Comparison of ENCODE assay signal across 21 cellular contexts in the genomic region with DNA sequence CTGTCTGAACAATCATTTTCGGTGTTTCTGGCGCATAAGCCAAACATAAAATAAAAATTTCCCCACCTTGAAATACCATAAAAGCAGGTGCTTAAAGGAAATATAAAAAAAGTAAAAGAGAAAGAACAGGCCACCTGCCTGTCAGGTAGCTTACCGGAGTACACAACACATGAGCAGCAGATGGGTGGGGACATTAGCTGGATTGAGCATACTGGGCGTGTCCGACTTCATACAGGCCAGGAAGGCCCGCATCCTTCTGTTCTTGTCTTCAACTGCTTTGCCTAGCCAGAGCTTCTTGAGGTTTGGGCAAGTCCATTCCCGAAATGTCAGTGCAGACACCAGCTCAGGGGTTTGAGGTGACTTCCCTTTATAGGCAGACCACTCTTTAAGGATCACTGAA.
DNase-seq lines count a peak whose midpoint lies in the region; ATAC-seq and TF ChIP-seq lines count a peak whose summit lies in the region.
"Had no signal": no experiment of that assay in that cellular context is flagged by ENCODE, and none has a peak within 500 bp of the region (broad histone marks: within the 10 kb centered on the region; RNA-seq: fewer than 3 reads in every experiment).

No MANE protein-coding gene starts in this region.

- no peak for ATAC-seq in natural killer cell treated with Interleukin-12 subunit alpha and Interleukin-12 subunit beta and Interleukin-15 and Interleukin-18, amount 100 ng/mL, for 72 hours
- ATAC-seq: CD8-positive, alpha-beta T cell; HepG2 had no signal

- no peaks in the 10 kb centered on the region for H3K27me3 Mint-ChIP-seq in activated CD4-positive, alpha-beta T cell treated with anti-CD3 and anti-CD28 coated beads, Interleukin-2, amount 10 ng/mL, durations not matched to agents 24 days and 14 days
- H3K27me3 Mint-ChIP-seq in nephron progenitor cell (ENCODE audit: low read depth, poor library complexity), result no peaks in the 10 kb centered on the region
- H3K27me3 Mint-ChIP-seq in natural killer cell treated with Interleukin-12 subunit alpha and Interleukin-12 subunit beta and Interleukin-15 and Interleukin-18, amount 100 ng/mL, for 72 hours, result no peaks in the 10 kb centered on the region
- H3K27me3 Mint-ChIP-seq: B cell had no signal

- TF ChIP-seq CTCF in nephron progenitor cell (IDR thresholded peaks at IDR 0.05), result no peak

- H3K4me3 Mint-ChIP-seq in activated CD4-positive, alpha-beta T cell treated with anti-CD3 and anti-CD28 coated beads, Interleukin-2, amount 10 ng/mL, durations not matched to agents 24 days and 14 days, result no peak overlapping the region
- H3K4me3 Mint-ChIP-seq in nephron progenitor cell, result no peak overlapping the region
- H3K4me3 Mint-ChIP-seq in natural killer cell treated with Interleukin-12 subunit alpha and Interleukin-12 subunit beta and Interleukin-15 and Interleukin-18, amount 100 ng/mL, for 72 hours, result no peak overlapping the region
- H3K4me3 Mint-ChIP-seq: B cell; CD8-positive, alpha-beta T cell had no signal

- H3K9me3 Mint-ChIP-seq in activated CD4-positive, alpha-beta T cell treated with anti-CD3 and anti-CD28 coated beads, Interleukin-2, amount 10 ng/mL, durations not matched to agents 24 days and 14 days, result no peaks in the 10 kb centered on the region
- H3K9me3 Mint-ChIP-seq in nephron progenitor cell, result peaks cover 33% of the 10 kb centered on the region
- no peaks in the 10 kb centered on the region for H3K9me3 Mint-ChIP-seq in natural killer cell treated with Interleukin-12 subunit alpha and Interleukin-12 subunit beta and Interleukin-15 and Interleukin-18, amount 100 ng/mL, for 72 hours
- H3K9me3 Mint-ChIP-seq: CD8-positive, alpha-beta T cell had no signal

- DNase-seq in DMS53 (lab: John Stamatoyannopoulos, UW), result peak; percentile 15
- no peak for DNase-seq in DMS53 treated with DMSO at 0.1 percent for 48 hours (lab: John Stamatoyannopoulos, UW; ENCODE audit: unreplicated experiment)
- peak; percentile 5 for DNase-seq in activated CD4-positive, alpha-beta T cell treated with anti-CD3 and anti-CD28 coated beads, Interleukin-2, amount 10 ng/mL, durations not matched to agents 24 days and 14 days
- DNase-seq in activated CD4-positive, alpha-beta T cell treated with anti-CD3 and anti-CD28 coated beads for 48 hours, result no peak
- no peak for DNase-seq in nephron progenitor cell
- no peak for DNase-seq in dermis blood vessel endothelial cell
- DNase-seq in natural killer cell treated with Interleukin-12 subunit alpha and Interleukin-12 subunit beta and Interleukin-15 and Interleukin-18, amount 100 ng/mL, for 72 hours (ENCODE audit: low spot score), result no peak
- DNase-seq: Caco-2; CD8-positive, alpha-beta T cell; DMS79 treated with DMSO at 0.1 percent for 48 hours; Karpas-422; NCI-H1092 treated with DMSO at 0.1 percent for 48 hours; NCI-H1436; NCI-H187; NCI-H2081 treated with DMSO at 0.1 percent for 48 hours; NCI-H446 treated with DMSO at 0.1 percent for 48 hours; OCI-M1; Peyer's patch; SIG-M5 had no signal

- H3K27ac Mint-ChIP-seq in activated CD4-positive, alpha-beta T cell treated with anti-CD3 and anti-CD28 coated beads, Interleukin-2, amount 10 ng/mL, durations not matched to agents 24 days and 14 days, result no peak overlapping the region
- peak overlapping the region; percentile 81 for H3K27ac Mint-ChIP-seq in nephron progenitor cell
- no peak overlapping the region for H3K27ac Mint-ChIP-seq in natural killer cell treated with Interleukin-12 subunit alpha and Interleukin-12 subunit beta and Interleukin-15 and Interleukin-18, amount 100 ng/mL, for 72 hours
- H3K27ac Mint-ChIP-seq: B cell; CD8-positive, alpha-beta T cell had no signal

- intact Hi-C loops in activated CD4-positive, alpha-beta T cell treated with anti-CD3 and anti-CD28 coated beads, Interleukin-2, amount 10 ng/mL, durations not matched to agents 24 days and 14 days (cut with micrococcal nuclease), result no loop called here

- peaks cover 1% of the 10 kb centered on the region for H3K36me3 Mint-ChIP-seq in activated CD4-positive, alpha-beta T cell treated with anti-CD3 and anti-CD28 coated beads, Interleukin-2, amount 10 ng/mL, durations not matched to agents 24 days and 14 days (ENCODE audit: low read depth)
- peaks cover 31% of the 10 kb centered on the region for H3K36me3 Mint-ChIP-seq in nephron progenitor cell (ENCODE audit: low read depth)
- H3K36me3 Mint-ChIP-seq in natural killer cell treated with Interleukin-12 subunit alpha and Interleukin-12 subunit beta and Interleukin-15 and Interleukin-18, amount 100 ng/mL, for 72 hours, result no peaks in the 10 kb centered on the region

- H3K4me1 Mint-ChIP-seq in activated CD4-positive, alpha-beta T cell treated with anti-CD3 and anti-CD28 coated beads, Interleukin-2, amount 10 ng/mL, durations not matched to agents 24 days and 14 days, result no peaks in the 10 kb centered on the region
- H3K4me1 Mint-ChIP-seq in nephron progenitor cell, result no peaks in the 10 kb centered on the region
- no peaks in the 10 kb centered on the region for H3K4me1 Mint-ChIP-seq in natural killer cell treated with Interleukin-12 subunit alpha and Interleukin-12 subunit beta and Interleukin-15 and Interleukin-18, amount 100 ng/mL, for 72 hours (ENCODE audit: low read depth in 2 of 2)
- H3K4me1 Mint-ChIP-seq: B cell had no signal

Comparison
In these comparisons a context has a peak if more than half of its experiments do, and no peak if none do; other contexts are left out.
1. DNase-seq: peak in DMS53 (single experiment) and activated CD4-positive, alpha-beta T cell treated with anti-CD3 and anti-CD28 coated beads, Interleukin-2, amount 10 ng/mL, durations not matched to agents 24 days and 14 days (single experiment); none in DMS53 treated with DMSO at 0.1 percent for 48 hours (single experiment), activated CD4-positive, alpha-beta T cell treated with anti-CD3 and anti-CD28 coated beads for 48 hours (single experiment), nephron progenitor cell (single experiment), dermis blood vessel endothelial cell (single experiment) and natural killer cell treated with Interleukin-12 subunit alpha and Interleukin-12 subunit beta and Interleukin-15 and Interleukin-18, amount 100 ng/mL, for 72 hours (single experiment).